In the genomic region with DNA sequence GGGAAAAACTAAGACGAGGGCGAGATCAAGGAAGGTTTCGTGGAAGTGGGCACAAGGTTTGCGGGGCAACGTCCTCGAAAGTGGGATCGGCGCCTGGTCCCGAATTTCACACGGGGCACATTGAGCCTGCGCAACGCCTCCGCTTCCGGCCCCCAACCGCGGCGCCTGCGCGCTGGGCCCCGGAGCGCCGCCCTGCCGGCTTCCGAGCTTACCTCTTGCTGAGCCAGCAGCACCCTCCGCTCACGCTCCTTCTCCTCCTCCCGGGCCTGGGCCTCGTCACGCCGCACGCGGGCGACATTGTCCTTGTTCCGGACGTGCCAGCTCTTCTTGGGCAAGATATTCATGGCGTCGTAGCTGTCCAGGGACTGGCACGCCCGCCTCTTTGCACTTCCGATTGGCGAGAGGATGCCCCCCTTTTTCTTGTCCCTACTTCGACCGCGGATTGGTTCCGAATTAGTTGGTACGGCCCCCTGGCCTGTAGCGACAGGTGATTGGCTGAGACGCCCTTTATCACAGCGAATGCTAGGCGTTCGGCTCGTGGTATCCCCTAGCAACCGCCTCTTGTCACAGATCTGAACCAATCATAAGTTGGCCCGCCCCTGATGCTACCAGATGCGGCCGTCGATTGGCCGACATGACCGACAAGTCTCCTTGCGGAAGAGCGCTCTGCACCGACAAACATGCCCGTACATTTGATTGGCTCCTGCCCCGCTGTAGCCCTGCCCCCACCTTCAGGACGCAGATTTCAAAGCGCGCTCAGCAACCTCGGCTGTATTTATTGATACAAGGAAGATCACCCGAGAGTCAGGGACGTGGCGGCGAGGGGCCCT, we compare ENCODE assay signal across 8 cellular contexts. TPM values are rescaled to one million over a fixed set of nuclear protein-coding genes. Genes with fewer than 3 reads are reported as not detected.
DNase-seq lines count a peak whose midpoint lies in the region; ATAC-seq and TF ChIP-seq lines count a peak whose summit lies in the region.

Gene LENG1 (minus strand): TSS at position 370 of the 830 bp plus-strand sequence. CDS start 26 bp downstream, at position 344.

- no peaks in the 10 kb centered on the region for H3K9me3 ChIP-seq in SK-N-MC (ENCODE audit: low read depth, low read length)
- H3K9me3 ChIP-seq in testis, result no peaks in the 10 kb centered on the region

- ATAC-seq in HG02571 (IDR thresholded peaks at IDR 0.05; ENCODE audit: unreplicated experiment), result peak; percentile 79
- peak; percentile 92 to 94 for ATAC-seq in activated naive CD4-positive, alpha-beta T cell treated with anti-CD3 and anti-CD28 coated beads, Interleukin-2, amount 50 U/mL, for 72 hours

- H3K4me3 ChIP-seq in GM08714 (ENCODE audit: low read length), result peak within 1 kb of the TSS; percentile 82
- peak within 1 kb of the TSS; percentile 78 for H3K4me3 ChIP-seq in NB4 (ENCODE audit: low read depth, low read length)
- peak within 1 kb of the TSS; percentile 97 for H3K4me3 ChIP-seq in SK-N-MC
- H3K4me3 ChIP-seq in testis, result peak within 1 kb of the TSS; percentile 76 to 78

- peaks cover 12 to 15% of the 10 kb centered on the region in 2 donors for H3K36me3 Mint-ChIP-seq in activated naive CD4-positive, alpha-beta T cell treated with anti-CD3 and anti-CD28 coated beads, Interleukin-2, amount 50 U/mL, for 72 hours

- WGBS in testis, 2 donors, result 0% methylated on average over 11 to 72 of the region's 72 CpGs

- H3K9me3 Mint-ChIP-seq in activated naive CD4-positive, alpha-beta T cell treated with anti-CD3 and anti-CD28 coated beads, Interleukin-2, amount 50 U/mL, for 72 hours, result no peaks in the 10 kb centered on the region

- H3K9ac ChIP-seq in SK-N-MC (ENCODE audit: insufficient read length), result peak within 1 kb of the TSS; percentile 91

- no peaks in the 10 kb centered on the region for H3K27me3 ChIP-seq in testis

- H3K36me3 ChIP-seq in SK-N-MC (ENCODE audit: insufficient read depth, low read length) (peaks cover 28% of the 10 kb centered on the region), testis (ENCODE audit: low read depth, missing control alignments) (no peaks in the 10 kb centered on the region)

- H3K4me1 ChIP-seq in testis, result peaks cover 20% of the 10 kb centered on the region

- DNase-seq in NB4 (ENCODE audit: low read depth) (peak; percentile 99), SK-N-MC (ENCODE audit: low read depth, low spot score) (peak; percentile 99), glomerular endothelial cell (ENCODE audit: extremely low read depth, low read depth, low spot score) (peak; percentile 99), occipital lobe (lab: John Stamatoyannopoulos, UW) (peak; percentile 99), testis (peak; percentile 100)
- peak; percentile 96 to 99 for DNase-seq in activated naive CD4-positive, alpha-beta T cell treated with anti-CD3 and anti-CD28 coated beads, Interleukin-2, amount 50 U/mL, for 72 hours (ENCODE audit: low spot score in 2 of 2)

- no peak for TF ChIP-seq CTCF in NB4 (IDR thresholded peaks at IDR 0.05; ENCODE audit: low read depth, low read length)
- TF ChIP-seq CTCF in testis (IDR thresholded peaks at IDR 0.05), result peak in 1 of 3 experiments; percentile 27

- peak within 1 kb of the TSS; percentile 93 to 99 for H3K27ac Mint-ChIP-seq in activated naive CD4-positive, alpha-beta T cell treated with anti-CD3 and anti-CD28 coated beads, Interleukin-2, amount 50 U/mL, for 72 hours

- peak; percentile 72 for TF ChIP-seq POLR2A in NB4 (IDR thresholded peaks at IDR 0.05; ENCODE audit: extremely low read depth, insufficient read length)
- no peak for TF ChIP-seq POLR2A in testis (IDR thresholded peaks at IDR 0.05)

- intact Hi-C loops in testis (cut with DNase I; ENCODE audit: low total_unique reads), result no loop called here

- H3K27ac ChIP-seq in SK-N-MC (peak within 1 kb of the TSS; percentile 93), testis (peak within 1 kb of the TSS; percentile 93 to 97)

RNA-seq across cellular contexts. Expression of gene LENG1, which starts in this region (rescaled TPM):
- total RNA-seq in activated naive CD4-positive, alpha-beta T cell treated with anti-CD3 and anti-CD28 coated beads, Interleukin-2, amount 50 U/mL, for 72 hours, result 1 to 10 TPM; 3.5 to 6.1 TPM
- total RNA-seq in glomerular endothelial cell (7.5 and 8.0 TPM in 2 replicates), occipital lobe (4.2 TPM), testis (10 to 100 TPM; 10.2 to 12.8 TPM)
- 20.6 TPM for polyA plus RNA-seq in testis (ENCODE audit: insufficient read depth, low read depth, low replicate concordance)

Comparison
In these comparisons a context has a peak if more than half of its experiments do, and no peak if none do; other contexts are left out.
1. Peak in every context shown above with its lines: DNase-seq, ATAC-seq, H3K4me3 ChIP-seq and H3K27ac ChIP-seq.